1 cellular context compared by ENCODE assay signal in genomic region chr1:27350673-27351540, GRCh38.
TF ChIP-seq lines count a peak whose summit lies in the region.

No MANE protein-coding gene starts in this region.

TF ChIP-seq in WTC11, 78 proteins besides CTCF, POLR2A, EP300 and RAD21 (continued from another document and continues in another):
- TF ChIP-seq IRF2 (CRISPR knock-in tag; IDR thresholded peaks at IDR 0.05; ENCODE audit: borderline replicate concordance, low read depth): no peak
- 0 out of 2 replicates have a peak, but pooled peaks have one; percentile 20 for TF ChIP-seq NR3C1 (CRISPR knock-in tag; conservative IDR thresholded peaks at IDR 0.05; ENCODE audit: low read depth)
- peak; percentile 49; the same call in 1 of the 2 replicates for TF ChIP-seq NFYB (CRISPR knock-in tag; conservative IDR thresholded peaks at IDR 0.05; ENCODE audit: low read depth)
- no peak; the same call in 1 of the 2 replicates for TF ChIP-seq ATF6 (CRISPR knock-in tag; IDR thresholded peaks at IDR 0.05)
- TF ChIP-seq ARID4B (CRISPR knock-in tag; IDR thresholded peaks at IDR 0.05; ENCODE audit: borderline replicate concordance): peak; percentile 42; the same call in 1 of the 2 replicates
- peak; percentile 90; the same call in 1 of the 2 replicates for TF ChIP-seq JUN (CRISPR knock-in tag; IDR thresholded peaks at IDR 0.05)
- TF ChIP-seq ZNF232 (CRISPR knock-in tag; IDR thresholded peaks at IDR 0.05): peak; percentile 15; the same call in 1 of the 2 replicates
- peak; percentile 76 for TF ChIP-seq IRF1 (CRISPR knock-in tag; IDR thresholded peaks at IDR 0.05)
- TF ChIP-seq FOXK1 (CRISPR knock-in tag; IDR thresholded peaks at IDR 0.05): peak; percentile 39; the same call in 1 of the 2 replicates
- peak; percentile 84 for TF ChIP-seq PRDM15 (CRISPR knock-in tag; IDR thresholded peaks at IDR 0.05)
- no peak for TF ChIP-seq ZSCAN18 (CRISPR knock-in tag; IDR thresholded peaks at IDR 0.05)
- 0 out of 2 replicates have a peak, but pooled peaks have one; percentile 63 for TF ChIP-seq TEAD1 (CRISPR knock-in tag; IDR thresholded peaks at IDR 0.05)
- TF ChIP-seq ZNF281 (CRISPR knock-in tag; IDR thresholded peaks at IDR 0.05): peak; percentile 49; the same call in 1 of the 2 replicates
- TF ChIP-seq PRRX2 (CRISPR knock-in tag; IDR thresholded peaks at IDR 0.05): 0 out of 2 replicates have a peak, but pooled peaks have one; percentile 51
- peak; percentile 85 for TF ChIP-seq SP1 (CRISPR knock-in tag; conservative IDR thresholded peaks at IDR 0.05)
- 0 out of 2 replicates have a peak, but pooled peaks have one; percentile 52 for TF ChIP-seq E2F5 (CRISPR knock-in tag; IDR thresholded peaks at IDR 0.05)
- TF ChIP-seq JAZF1 (CRISPR knock-in tag; IDR thresholded peaks at IDR 0.05): no peak
- TF ChIP-seq ZNF532 (CRISPR knock-in tag; IDR thresholded peaks at IDR 0.05; ENCODE audit: borderline replicate concordance): no peak
- TF ChIP-seq PREB (CRISPR knock-in tag; IDR thresholded peaks at IDR 0.05; ENCODE audit: borderline replicate concordance): no peak; the same call in 1 of the 2 replicates
- no peak for TF ChIP-seq HMGA2 (CRISPR knock-in tag; IDR thresholded peaks at IDR 0.05)
- TF ChIP-seq ETV6 (CRISPR knock-in tag; IDR thresholded peaks at IDR 0.05): 0 out of 2 replicates have a peak, but pooled peaks have one; percentile 38
- TF ChIP-seq KAT7 (CRISPR knock-in tag; IDR thresholded peaks at IDR 0.05; ENCODE audit: borderline replicate concordance): 0 out of 2 replicates have a peak, but pooled peaks have one; percentile 2
- peak; percentile 81 for TF ChIP-seq E2F4 (CRISPR knock-in tag; IDR thresholded peaks at IDR 0.05; ENCODE audit: borderline replicate concordance, low read depth)
- TF ChIP-seq ZNF416 (CRISPR knock-in tag; IDR thresholded peaks at IDR 0.05): no peak
- peak; percentile 94 for TF ChIP-seq MAX (CRISPR knock-in tag; IDR thresholded peaks at IDR 0.05)
- TF ChIP-seq ZNF671 (CRISPR knock-in tag; IDR thresholded peaks at IDR 0.05): no peak
- peak; percentile 79 for TF ChIP-seq TEAD4 (CRISPR knock-in tag; IDR thresholded peaks at IDR 0.05)
- TF ChIP-seq OVOL2 (CRISPR knock-in tag; IDR thresholded peaks at IDR 0.05; ENCODE audit: borderline replicate concordance): no peak
- no peak for TF ChIP-seq NFE2L1 (CRISPR knock-in tag; IDR thresholded peaks at IDR 0.05)
